Comparison of ENCODE assay signal across 1 cellular context in genomic region chr16:8894736-8895334, GRCh38.
A peak's percentile ranks its signal among the peaks of the same experiment; 100 is the strongest.
TF ChIP-seq lines count a peak whose summit lies in the region.

No MANE protein-coding gene starts in this region.

TF ChIP-seq in HepG2, 621 proteins besides CTCF, POLR2A, EP300 and RAD21:
- TF ChIP-seq ZBTB21 (CRISPR knock-in tag; IDR thresholded peaks at IDR 0.05) (no peak), NFKBIZ (CRISPR knock-in tag; IDR thresholded peaks at IDR 0.05) (no peak), CHCHD3 (CRISPR knock-in tag; IDR thresholded peaks at IDR 0.05) (no peak), POLR2AphosphoS2 (IDR thresholded peaks at IDR 0.05; ENCODE audit: low read depth, low read length) (0 out of 2 replicates have a peak, but pooled peaks have one; percentile 35), ZNF121 (CRISPR knock-in tag; IDR thresholded peaks at IDR 0.05) (no peak), RBM22 (optimal IDR thresholded peaks at IDR 0.05; ENCODE audit: low read length) (peak; percentile 91), ZBTB38 (CRISPR knock-in tag; IDR thresholded peaks at IDR 0.05) (no peak), KLF15 (CRISPR knock-in tag; IDR thresholded peaks at IDR 0.05; ENCODE audit: borderline replicate concordance) (no peak), ARNTL (CRISPR knock-in tag; IDR thresholded peaks at IDR 0.05) (no peak), AGO2 (optimal IDR thresholded peaks at IDR 0.05; ENCODE audit: low read depth, low read length) (peak; percentile 40), ZNF362 (CRISPR knock-in tag; IDR thresholded peaks at IDR 0.05; ENCODE audit: borderline replicate concordance) (no peak), TOE1 (CRISPR knock-in tag; IDR thresholded peaks at IDR 0.05) (no peak), HNRNPL (IDR thresholded peaks at IDR 0.05; ENCODE audit: low read depth, low read length) (no peak)
